ENCODE assay signal across 1 cellular context in genomic region chr7:140003913-140004382, GRCh38.
TF ChIP-seq lines count a peak whose summit lies in the region.

No MANE protein-coding gene starts in this region.

TF ChIP-seq in GM23338, 12 proteins besides CTCF, POLR2A, EP300 and RAD21 (continued from another document):
- TF ChIP-seq ZNF462 (CRISPR knock-in tag; IDR thresholded peaks at IDR 0.05) (no peak), JUNB (IDR thresholded peaks at IDR 0.05; ENCODE audit: unreplicated experiment) (no peak), NANOG (IDR thresholded peaks at IDR 0.05; ENCODE audit: borderline replicate concordance) (no peak), POLR2AphosphoS5 (IDR thresholded peaks at IDR 0.05; ENCODE audit: low read depth) (no peak), ZNF331 (CRISPR knock-in tag; IDR thresholded peaks at IDR 0.05; ENCODE audit: low read depth) (no peak), ETS1 (IDR thresholded peaks at IDR 0.05) (no peak), EZH2 (IDR thresholded peaks at IDR 0.05; ENCODE audit: low read depth, unreplicated experiment) (no peak), ZNF114 (CRISPR knock-in tag; IDR thresholded peaks at IDR 0.05) (no peak)
